In the genomic region with DNA sequence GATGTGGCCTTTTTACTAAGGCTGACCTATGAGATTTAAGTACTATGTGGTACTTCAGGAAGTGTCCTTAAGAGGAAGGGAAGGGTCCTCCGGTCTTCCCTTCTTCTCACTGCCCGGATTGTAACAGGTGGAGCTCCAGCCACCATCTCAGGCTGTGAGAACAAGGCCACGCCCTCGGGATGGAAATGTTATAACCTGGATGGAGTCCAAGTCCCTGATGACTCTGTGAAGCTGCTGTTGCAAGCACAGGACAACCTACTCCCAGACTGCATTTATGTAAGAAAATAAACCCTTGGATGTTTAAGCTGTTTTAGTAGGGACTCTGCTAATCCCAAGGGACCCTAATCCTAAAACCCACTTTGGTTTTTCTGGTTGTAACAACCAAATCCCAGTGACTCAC, we compare ENCODE assay signal across 13 cellular contexts.
DNase-seq lines count a peak whose midpoint lies in the region; ATAC-seq and TF ChIP-seq lines count a peak whose summit lies in the region.
"Had no signal": no experiment of that assay in that cellular context is flagged by ENCODE, and none has a peak within 500 bp of the region (broad histone marks: within the 10 kb centered on the region; RNA-seq: fewer than 3 reads in every experiment).

No MANE protein-coding gene starts in this region.

- in situ Hi-C loops in gastrocnemius medialis (cut with MboI; ENCODE audit: low sequenced_read_pairs in 4 of 4), result no loop called here
- in situ Hi-C loops in GM13976 (cut with MboI; ENCODE audit: low sequenced_read_pairs, unreplicated experiment), result no loop called here

- H3K27ac ChIP-seq in gastrocnemius medialis, result no peak overlapping the region
- H3K27ac ChIP-seq: heart right ventricle, KMS-11, thoracic aorta had no signal

- intact Hi-C loops in gastrocnemius medialis (cut with DNase I; ENCODE audit: low total_unique reads), result no loop called here

- H3K4me1 ChIP-seq in gastrocnemius medialis, result peaks cover 0 to 4% of the 10 kb centered on the region in 2 donors
- H3K4me1 ChIP-seq: heart right ventricle had no signal

- no peak for TF ChIP-seq CTCF in gastrocnemius medialis (IDR thresholded peaks at IDR 0.05 in 4 of 5, conservative IDR thresholded peaks at IDR 0.05 in 1 of 5)
- TF ChIP-seq CTCF in GM13976 (IDR thresholded peaks at IDR 0.05; ENCODE audit: borderline replicate concordance, control extremely low read depth, extremely low read depth, insufficient read depth, missing control alignments), result no peak

- TF ChIP-seq POLR2A in gastrocnemius medialis (IDR thresholded peaks at IDR 0.05), result no peak

- no peaks in the 10 kb centered on the region for H3K9me3 ChIP-seq in gastrocnemius medialis
- H3K9me3 ChIP-seq: heart right ventricle, SK-N-SH, thoracic aorta had no signal

- peak; percentile 52 to 75 for ATAC-seq in gastrocnemius medialis
- no peak for ATAC-seq in HG03097 (IDR thresholded peaks at IDR 0.05; ENCODE audit: low FRiP score, unreplicated experiment)
- no peak for ATAC-seq in GM18519 (IDR thresholded peaks at IDR 0.05; ENCODE audit: low FRiP score, unreplicated experiment)

- H3K4me3 ChIP-seq in gastrocnemius medialis, result no peak overlapping the region
- H3K4me3 ChIP-seq: heart right ventricle, thoracic aorta had no signal

- H3K36me3 ChIP-seq in gastrocnemius medialis, result no peaks in the 10 kb centered on the region
- H3K36me3 ChIP-seq: heart right ventricle, thoracic aorta had no signal

- peak; percentile 54 for DNase-seq in H4 (ENCODE audit: low spot score)
- peak; percentile 79 for DNase-seq in NCI-H2171 (lab: John Stamatoyannopoulos, UW)
- peak; percentile 50 for DNase-seq in astrocyte of the hippocampus (ENCODE audit: low read depth, low spot score)
- DNase-seq in gastrocnemius medialis, result peak in 1 of 2 donors; percentile 13
- DNase-seq in dedifferentiated amniotic fluid mesenchymal stem cell (ENCODE audit: extremely low spot score), result no peak
- no peak for DNase-seq in GM13976 (ENCODE audit: low spot score)
- DNase-seq: heart right ventricle; SK-N-SH; stimulated activated CD4-positive, alpha-beta T cell treated with anti-CD3 and anti-CD28 coated beads, Interleukin-4, amount 100 ng/mL, for 24 hours had no signal

- no peaks in the 10 kb centered on the region for H3K27me3 ChIP-seq in gastrocnemius medialis

Comparison
In these comparisons a context has a peak if more than half of its experiments do, and no peak if none do; other contexts are left out.
1. DNase-seq: peak in H4 (single experiment), NCI-H2171 (single experiment) and astrocyte of the hippocampus (single experiment); none in dedifferentiated amniotic fluid mesenchymal stem cell (single experiment) and GM13976 (single experiment).
2. ATAC-seq: peak in gastrocnemius medialis (2 of 2); none in HG03097 (single experiment) and GM18519 (single experiment).